ENCODE assay signal across 8 cellular contexts in genomic region chr3:14179114-14179465, GRCh38. TPM values are rescaled to one million over a fixed set of nuclear protein-coding genes. Genes with fewer than 3 reads are reported as not detected.
DNase-seq lines count a peak whose midpoint lies in the region; ATAC-seq and TF ChIP-seq lines count a peak whose summit lies in the region.

No MANE protein-coding gene starts in this region.

- H3K9me3 ChIP-seq in cardiac muscle cell (ENCODE audit: low read depth), result no peaks in the 10 kb centered on the region
- H3K9me3 ChIP-seq in upper lobe of right lung, result no peaks in the 10 kb centered on the region

- peaks cover 25% of the 10 kb centered on the region for H3K36me3 ChIP-seq in cardiac muscle cell
- H3K36me3 ChIP-seq in brain microvascular endothelial cell (replicated peaks), result peaks cover 7% of the 10 kb centered on the region
- H3K36me3 ChIP-seq in upper lobe of right lung, result peaks cover 27% of the 10 kb centered on the region

- no peaks in the 10 kb centered on the region for H3K9me3 Mint-ChIP-seq in memory B cell

- TF ChIP-seq CTCF in cardiac muscle cell (IDR thresholded peaks at IDR 0.05; ENCODE audit: low read depth, low read length) (no peak), brain microvascular endothelial cell (IDR thresholded peaks at IDR 0.05; ENCODE audit: low read depth, low read length, missing control alignments) (no peak), upper lobe of right lung (IDR thresholded peaks at IDR 0.05) (no peak)

- H3K4me3 Mint-ChIP-seq in memory B cell, result peak overlapping the region; percentile 98

- DNase-seq in cardiac muscle cell (ENCODE audit: low read depth in 1 of 2, low spot score in 1 of 2), result no peak
- DNase-seq in left ventricle myocardium superior, result no peak
- no peak for DNase-seq in brain microvascular endothelial cell
- DNase-seq in memory B cell (ENCODE audit: low spot score in 2 of 2), result no peak
- no peak for DNase-seq in upper lobe of right lung
- DNase-seq in stimulated activated CD4-positive, alpha-beta T cell treated with anti-CD3 and anti-CD28 coated beads, Interleukin-2, amount 100 ng/mL, for 48 hours, result no peak
- no peak for DNase-seq in NCI-H1417 (lab: John Stamatoyannopoulos, UW)
- DNase-seq in SHP77 treated with DMSO at 0.1 percent for 48 hours (lab: John Stamatoyannopoulos, UW), result no peak

- intact Hi-C loops in left ventricle myocardium superior (cut with micrococcal nuclease) (no loop called here), upper lobe of right lung (cut with DNase I) (no loop called here)

- in situ Hi-C loops in brain microvascular endothelial cell (cut with HindIII; ENCODE audit: low pct_ligation_motif_present, low sequenced_read_pairs), result no loop called here

- H3K27me3 Mint-ChIP-seq in memory B cell, result no peaks in the 10 kb centered on the region

- peaks cover 42% of the 10 kb centered on the region for H3K4me1 Mint-ChIP-seq in memory B cell

- H3K27me3 ChIP-seq in cardiac muscle cell (no peaks in the 10 kb centered on the region), brain microvascular endothelial cell (replicated peaks) (no peaks in the 10 kb centered on the region), upper lobe of right lung (no peaks in the 10 kb centered on the region)

- no peak for ATAC-seq in left ventricle myocardium superior
- ATAC-seq in memory B cell (ENCODE audit: low read depth), result no peak
- no peak for ATAC-seq in upper lobe of right lung

- peak overlapping the region; percentile 99 for H3K27ac Mint-ChIP-seq in memory B cell

- peaks cover 9% of the 10 kb centered on the region for H3K36me3 Mint-ChIP-seq in memory B cell

- H3K27ac ChIP-seq in cardiac muscle cell, result peak overlapping the region; percentile 85
- peak overlapping the region; percentile 92 for H3K27ac ChIP-seq in brain microvascular endothelial cell
- peak overlapping the region; percentile 98 for H3K27ac ChIP-seq in upper lobe of right lung

- H3K4me1 ChIP-seq in cardiac muscle cell (ENCODE audit: low read depth) (peaks cover 10% of the 10 kb centered on the region), upper lobe of right lung (peaks cover 30% of the 10 kb centered on the region)

- H3K4me3 ChIP-seq in cardiac muscle cell, result peak overlapping the region; percentile 91
- H3K4me3 ChIP-seq in brain microvascular endothelial cell (ENCODE audit: low read depth, low read length), result peak overlapping the region; percentile 91
- peak overlapping the region; percentile 65 for H3K4me3 ChIP-seq in upper lobe of right lung

RNA-seq across cellular contexts. Expression of gene LSM3, which starts 0.5 kb away (rescaled TPM):
- total RNA-seq in cardiac muscle cell (5.9 and 11.2 TPM in 2 replicates), left ventricle myocardium superior (15.7 TPM), upper lobe of right lung (8.8 TPM)
- polyA plus RNA-seq in cardiac muscle cell, result 27.2 and 32.2 TPM in 2 replicates

RNA-seq across cellular contexts. Expression of gene XPC, which starts 0.7 kb away (rescaled TPM):
- total RNA-seq in cardiac muscle cell, result 29.0 and 37.7 TPM in 2 replicates
- polyA plus RNA-seq in cardiac muscle cell, result 26.6 and 38.8 TPM in 2 replicates
- 7.9 TPM for total RNA-seq in left ventricle myocardium superior
- total RNA-seq in upper lobe of right lung, result 36.1 TPM

RNA-seq across cellular contexts. Expression of gene TMEM43, which starts 54.2 kb away (rescaled TPM):
- 21.5 and 30.8 TPM in 2 replicates for total RNA-seq in cardiac muscle cell
- 21.7 and 27.4 TPM in 2 replicates for polyA plus RNA-seq in cardiac muscle cell
- total RNA-seq in left ventricle myocardium superior, result 29.5 TPM
- total RNA-seq in upper lobe of right lung, result 86.3 TPM

RNA-seq across cellular contexts. Expression of gene CHCHD4, which starts 54.4 kb away (rescaled TPM):
- total RNA-seq in cardiac muscle cell, result 16.0 and 21.6 TPM in 2 replicates
- 27.8 and 31.0 TPM in 2 replicates for polyA plus RNA-seq in cardiac muscle cell
- 36.8 TPM for total RNA-seq in left ventricle myocardium superior
- total RNA-seq in upper lobe of right lung, result 12.0 TPM
